14 cellular contexts compared by ENCODE assay signal in genomic region chr11:65042899-65043298, GRCh38. TPM values are rescaled to one million over a fixed set of nuclear protein-coding genes. Genes with fewer than 3 reads are reported as not detected.
A peak's percentile ranks its signal among the peaks of the same experiment; 100 is the strongest.
DNase-seq lines count a peak whose midpoint lies in the region; ATAC-seq, FAIRE-seq and TF ChIP-seq lines count a peak whose summit lies in the region.
"Had no signal": no experiment of that assay in that cellular context is flagged by ENCODE, and none has a peak within 500 bp of the region (broad histone marks: within the 10 kb centered on the region; RNA-seq: fewer than 3 reads in every experiment).

No MANE protein-coding gene starts in this region.

- no peak overlapping the region for H3K9ac ChIP-seq in keratinocyte (ENCODE audit: control insufficient read depth, extremely low read depth, insufficient read depth, low read length)

- H3K4me1 Mint-ChIP-seq in WTC11, result peaks cover 14% of the 10 kb centered on the region

- no peak overlapping the region for H3K27ac Mint-ChIP-seq in WTC11

- H3K36me3 Mint-ChIP-seq in WTC11, result peaks cover 5% of the 10 kb centered on the region

- peaks cover 13% of the 10 kb centered on the region for H3K79me2 ChIP-seq in ACC112 (ENCODE audit: control insufficient read depth, insufficient read depth, low read length, unreplicated experiment)
- peaks cover 34% of the 10 kb centered on the region for H3K79me2 ChIP-seq in DOHH2 (ENCODE audit: control insufficient read depth, low read length)
- H3K79me2 ChIP-seq in keratinocyte (ENCODE audit: control insufficient read depth, insufficient read depth, low read length), result peaks cover 5% of the 10 kb centered on the region

- POLR2A ChIA-PET in WTC11 (lab: Charles Lee), result no interaction called here

- H2AFZ ChIP-seq in ACC112 (ENCODE audit: low read length, unreplicated experiment), result no peak overlapping the region
- no peak overlapping the region for H2AFZ ChIP-seq in keratinocyte (ENCODE audit: control insufficient read depth, low read length)

- no peaks in the 10 kb centered on the region for H3K9me3 ChIP-seq in DOHH2 (ENCODE audit: control insufficient read depth, insufficient read depth, low read length)
- no peaks in the 10 kb centered on the region for H3K9me3 ChIP-seq in keratinocyte (ENCODE audit: control insufficient read depth, low read depth, low read length)
- H3K9me3 ChIP-seq: heart left ventricle had no signal

- H3K4me3 ChIP-seq in ACC112 (ENCODE audit: low read depth, low read length), result peak overlapping the region; percentile 100; the same call in 1 of the 2 replicates
- H3K4me3 ChIP-seq in DOHH2 (ENCODE audit: low read length), result peak overlapping the region; percentile 81; the same call in 1 of the 2 replicates
- H3K4me3 ChIP-seq in keratinocyte (ENCODE audit: control insufficient read depth in 2 of 3, extremely low read depth in 1 of 3, insufficient read depth in 2 of 3, low read depth in 1 of 3, low read length in 3 of 3), result no peak overlapping the region

- H3K9me1 ChIP-seq in keratinocyte (ENCODE audit: control insufficient read depth, extremely low read depth, insufficient read depth, low read length), result no peaks in the 10 kb centered on the region

- no peaks in the 10 kb centered on the region for H3K9me2 ChIP-seq in DOHH2 (replicated peaks; ENCODE audit: control insufficient read depth, low read length)

- TF ChIP-seq CTCF in DOHH2 (IDR thresholded peaks at IDR 0.05; ENCODE audit: low read depth, low read length, poor library complexity, severe bottlenecking), result no peak
- TF ChIP-seq CTCF in WTC11 (IDR thresholded peaks at IDR 0.05), result no peak
- TF ChIP-seq CTCF in keratinocyte (optimal IDR thresholded peaks at IDR 0.05 in 1 of 3, IDR thresholded peaks at IDR 0.05 in 1 of 3, conservative IDR thresholded peaks at IDR 0.05 in 1 of 3; ENCODE audit: extremely low read depth in 1 of 3, insufficient read depth in 2 of 3, low read length in 3 of 3), result no peak

- no peak for FAIRE-seq in keratinocyte (lab: Jason Lieb, UNC)
- no peak for FAIRE-seq in GM12891 (lab: Jason Lieb, UNC)
- FAIRE-seq: HTR-8/SVneo had no signal

- 0 out of 2 replicates have a peak, but pooled peaks cover 5% of the 10 kb centered on the region for H3K36me3 ChIP-seq in ACC112 (ENCODE audit: insufficient read depth, low read length)
- peaks cover 44% of the 10 kb centered on the region for H3K36me3 ChIP-seq in DOHH2 (ENCODE audit: control insufficient read depth, low read length)
- peaks cover 3 to 7% of the 10 kb centered on the region in 2 experiments for H3K36me3 ChIP-seq in keratinocyte (ENCODE audit: control insufficient read depth in 2 of 2, extremely low read depth in 1 of 2, insufficient read depth in 2 of 2, low read length in 2 of 2)

- ATAC-seq in WTC11, result no peak
- no peak for ATAC-seq in HG03565 (IDR thresholded peaks at IDR 0.05; ENCODE audit: unreplicated experiment)
- ATAC-seq in GM21737 (IDR thresholded peaks at IDR 0.05; ENCODE audit: unreplicated experiment), result no peak
- ATAC-seq: heart left ventricle had no signal

- dilution Hi-C loops in keratinocyte (cut with MboI; ENCODE audit: extremely low pct_ligation_motif_present, low sequenced_read_pairs), result no loop called here

- DNase-seq in WTC11 (ENCODE audit: low spot score) (no peak), keratinocyte (ENCODE audit: low read depth, low spot score) (no peak), GM12891 (ENCODE audit: insufficient read length, low spot score) (no peak), NCI-H1105 (lab: John Stamatoyannopoulos, UW) (no peak)
- DNase-seq: heart left ventricle; NCI-H146; NCI-H82; stimulated activated CD4-positive, alpha-beta T cell treated with anti-CD3 and anti-CD28 coated beads, Interleukin-4, amount 100 ng/mL, for 4 hours had no signal

- H3K4me2 ChIP-seq in DOHH2 (ENCODE audit: low read length) (peak overlapping the region; percentile 61; the same call in 1 of the 2 replicates), keratinocyte (ENCODE audit: control insufficient read depth, extremely low read depth, insufficient read depth, low read depth, low read length) (peak overlapping the region; percentile 16)

- no peaks in the 10 kb centered on the region for H3K27me3 Mint-ChIP-seq in WTC11 (ENCODE audit: low read depth)

- H3K9me3 Mint-ChIP-seq in WTC11, result no peaks in the 10 kb centered on the region

- peaks cover 2% of the 10 kb centered on the region; the same call in 1 of the 2 replicates for H3F3A ChIP-seq in DOHH2 (ENCODE audit: control insufficient read depth, insufficient read depth)

- H3K27me3 ChIP-seq in ACC112 (ENCODE audit: insufficient read depth, low read length), result no peaks in the 10 kb centered on the region
- H3K27me3 ChIP-seq in DOHH2 (ENCODE audit: control insufficient read depth, low read length), result no peaks in the 10 kb centered on the region
- H3K27me3 ChIP-seq in keratinocyte (ENCODE audit: control insufficient read depth, extremely low read depth, insufficient read depth, low read length), result no peaks in the 10 kb centered on the region
- H3K27me3 ChIP-seq: heart left ventricle had no signal

- CTCF ChIA-PET in WTC11 (lab: Charles Lee), result interaction anchor here (0.6 to 3.4 kb wide), 3 partner anchors 15 to 29 kb away, joined by 3 to 17 read pairs (median 4); partner anchors contain the start of gene ARL2

- peak overlapping the region; percentile 90 for H3K4me3 Mint-ChIP-seq in WTC11

- TF ChIP-seq POLR2A in GM12891 (IDR thresholded peaks at IDR 0.05; ENCODE audit: low read depth, low read length), result no peak

- no peak overlapping the region for H3K27ac ChIP-seq in ACC112 (ENCODE audit: low read depth, low read length)
- no peak overlapping the region for H3K27ac ChIP-seq in DOHH2 (ENCODE audit: low read depth, low read length)
- no peak overlapping the region for H3K27ac ChIP-seq in keratinocyte (ENCODE audit: control insufficient read depth, insufficient read depth, low read length)

- H3K4me1 ChIP-seq in ACC112 (ENCODE audit: control insufficient read depth, insufficient read depth, low read length, unreplicated experiment), result peaks cover 7% of the 10 kb centered on the region
- H3K4me1 ChIP-seq in DOHH2 (ENCODE audit: control insufficient read depth, low read length), result peaks cover 35% of the 10 kb centered on the region
- H3K4me1 ChIP-seq in keratinocyte (ENCODE audit: control insufficient read depth, extremely low read depth, insufficient read depth, low read length), result peaks cover 20% of the 10 kb centered on the region

- no peaks in the 10 kb centered on the region for H4K20me1 ChIP-seq in DOHH2 (ENCODE audit: control insufficient read depth, insufficient read depth, low read depth, low read length)
- no peaks in the 10 kb centered on the region for H4K20me1 ChIP-seq in keratinocyte (ENCODE audit: control insufficient read depth, extremely low read depth, insufficient read depth, low read length)

RNA-seq across cellular contexts. Expression of gene SAC3D1, which starts 1.9 kb away (rescaled TPM):
- total RNA-seq in WTC11 (2021), result 22.2 to 26.2 TPM (median 22.8 TPM) in 3 replicates
- 4.9 to 7.3 TPM (median 5.8 TPM) in 3 replicates for polyA plus RNA-seq in keratinocyte
- polyA plus RNA-seq in keratinocyte (2011; ENCODE audit: low read depth), result 4.0 TPM
- polyA plus RNA-seq in keratinocyte (2011; cell fraction: cytosol; rRNA removed), result 4.0 and 12.4 TPM in 2 replicates
- polyA plus RNA-seq in keratinocyte (2011; cell fraction: nucleus; rRNA removed), result 4.5 and 7.8 TPM in 2 replicates
- 6.7 and 11.1 TPM in 2 replicates for polyA plus RNA-seq in keratinocyte (2012; ENCODE audit: low replicate concordance)
- polyA minus RNA-seq in keratinocyte, result 3.7 to 7.2 TPM (median 3.9 TPM) in 3 replicates
- polyA minus RNA-seq in keratinocyte (2011; cell fraction: cytosol; rRNA and poly(A)+ RNA removed), result 15.7 TPM
- 1.7 and 3.0 TPM in 2 replicates for polyA minus RNA-seq in keratinocyte (2011; cell fraction: nucleus; rRNA and poly(A)+ RNA removed)
- polyA plus RNA-seq in GM12891 (2012; ENCODE audit: low read depth, missing spikeins), result 10.0 TPM

RNA-seq across cellular contexts. Expression of gene NAALADL1, which starts 15.5 kb away (rescaled TPM):
- 4.5 to 6.1 TPM (median 5.9 TPM) in 3 replicates for total RNA-seq in WTC11 (2021)
- polyA plus RNA-seq in keratinocyte, result 1.9 to 3.2 TPM (median 2.3 TPM) in 3 replicates
- polyA plus RNA-seq in keratinocyte (2011; ENCODE audit: low read depth), result not detected
- 1.5 and 2.6 TPM in 2 replicates for polyA plus RNA-seq in keratinocyte (2011; cell fraction: cytosol; rRNA removed)
- 1.2 and 1.5 TPM in 2 replicates for polyA plus RNA-seq in keratinocyte (2011; cell fraction: nucleus; rRNA removed)
- 0.82 and 3.3 TPM in 2 replicates for polyA plus RNA-seq in keratinocyte (2012; ENCODE audit: low replicate concordance)
- 2.4 to 4.4 TPM (median 2.6 TPM) in 3 replicates for polyA minus RNA-seq in keratinocyte
- polyA minus RNA-seq in keratinocyte (2011; cell fraction: cytosol; rRNA and poly(A)+ RNA removed), result not detected
- not detected in 2 replicates for polyA minus RNA-seq in keratinocyte (2011; cell fraction: nucleus; rRNA and poly(A)+ RNA removed)
- polyA plus RNA-seq in GM12891 (2012; ENCODE audit: low read depth, missing spikeins), result 17.7 TPM
- total RNA-seq: SK-MEL-5 had no signal

RNA-seq across cellular contexts. Expression of gene SNX15, which starts 15.7 kb away (rescaled TPM):
- total RNA-seq in WTC11 (2021), result 16.7 to 19.6 TPM (median 17.6 TPM) in 3 replicates
- 1.8 to 11.2 TPM (median 8.3 TPM) in 3 replicates for polyA plus RNA-seq in keratinocyte
- polyA plus RNA-seq in keratinocyte (2011; ENCODE audit: low read depth), result 1.0 TPM
- polyA plus RNA-seq in keratinocyte (2011; cell fraction: cytosol; rRNA removed), result 7.2 and 9.8 TPM in 2 replicates
- polyA plus RNA-seq in keratinocyte (2011; cell fraction: nucleus; rRNA removed), result 6.2 and 9.9 TPM in 2 replicates
- polyA plus RNA-seq in keratinocyte (2012; ENCODE audit: low replicate concordance), result 8.9 and 13.0 TPM in 2 replicates
- 3.9 to 8.8 TPM (median 5.0 TPM) in 3 replicates for polyA minus RNA-seq in keratinocyte
- 6.1 TPM for polyA minus RNA-seq in keratinocyte (2011; cell fraction: cytosol; rRNA and poly(A)+ RNA removed)
- polyA minus RNA-seq in keratinocyte (2011; cell fraction: nucleus; rRNA and poly(A)+ RNA removed), result 1.5 and 4.3 TPM in 2 replicates
- 11.5 TPM for polyA plus RNA-seq in GM12891 (2012; ENCODE audit: low read depth, missing spikeins)

RNA-seq across cellular contexts. Expression of gene ARL2, which starts 28.9 kb away (rescaled TPM):
- total RNA-seq in WTC11 (2021), result 171 to 248 TPM (median 235 TPM) in 3 replicates
- polyA plus RNA-seq in keratinocyte, result 77.8 to 89.0 TPM (median 77.8 TPM) in 3 replicates
- 15.0 TPM for polyA plus RNA-seq in keratinocyte (2011; ENCODE audit: low read depth)
- polyA plus RNA-seq in keratinocyte (2011; cell fraction: cytosol; rRNA removed), result 49.1 and 82.3 TPM in 2 replicates
- 23.1 and 27.0 TPM in 2 replicates for polyA plus RNA-seq in keratinocyte (2011; cell fraction: nucleus; rRNA removed)
- polyA plus RNA-seq in keratinocyte (2012; ENCODE audit: low replicate concordance), result 70.9 and 92.3 TPM in 2 replicates
- 17.5 to 33.4 TPM (median 25.2 TPM) in 3 replicates for polyA minus RNA-seq in keratinocyte
- 103 TPM for polyA minus RNA-seq in keratinocyte (2011; cell fraction: cytosol; rRNA and poly(A)+ RNA removed)
- polyA minus RNA-seq in keratinocyte (2011; cell fraction: nucleus; rRNA and poly(A)+ RNA removed), result 9.1 and 12.0 TPM in 2 replicates
- 94.2 TPM for polyA plus RNA-seq in GM12891 (2012; ENCODE audit: low read depth, missing spikeins)

RNA-seq across cellular contexts. Expression of gene CDCA5, which starts 40.9 kb away (rescaled TPM):
- 80.6 to 95.9 TPM (median 86.9 TPM) in 3 replicates for total RNA-seq in WTC11 (2021)
- 1.9 to 10.4 TPM (median 8.0 TPM) in 3 replicates for polyA plus RNA-seq in keratinocyte
- polyA plus RNA-seq in keratinocyte (2011; ENCODE audit: low read depth), result 0.54 TPM
- polyA plus RNA-seq in keratinocyte (2011; cell fraction: cytosol; rRNA removed), result 3.1 and 4.1 TPM in 2 replicates
- 3.0 and 3.1 TPM in 2 replicates for polyA plus RNA-seq in keratinocyte (2011; cell fraction: nucleus; rRNA removed)
- polyA plus RNA-seq in keratinocyte (2012; ENCODE audit: low replicate concordance), result 0.49 and 11.7 TPM in 2 replicates
- polyA minus RNA-seq in keratinocyte, result 2.3 to 7.5 TPM (median 6.4 TPM) in 3 replicates
- polyA minus RNA-seq in keratinocyte (2011; cell fraction: cytosol; rRNA and poly(A)+ RNA removed), result 4.0 TPM
- 1.6 and 1.8 TPM in 2 replicates for polyA minus RNA-seq in keratinocyte (2011; cell fraction: nucleus; rRNA and poly(A)+ RNA removed)
- 43.2 TPM for polyA plus RNA-seq in GM12891 (2012; ENCODE audit: low read depth, missing spikeins)

Comparison
In these comparisons a context has a peak if more than half of its experiments do, and no peak if none do; other contexts are left out.
1. H3K4me3 ChIP-seq: peak in ACC112 (single experiment) and DOHH2 (single experiment); none in keratinocyte (0 of 3).